Comparison of ENCODE assay signal across 8 cellular contexts in the genomic region with DNA sequence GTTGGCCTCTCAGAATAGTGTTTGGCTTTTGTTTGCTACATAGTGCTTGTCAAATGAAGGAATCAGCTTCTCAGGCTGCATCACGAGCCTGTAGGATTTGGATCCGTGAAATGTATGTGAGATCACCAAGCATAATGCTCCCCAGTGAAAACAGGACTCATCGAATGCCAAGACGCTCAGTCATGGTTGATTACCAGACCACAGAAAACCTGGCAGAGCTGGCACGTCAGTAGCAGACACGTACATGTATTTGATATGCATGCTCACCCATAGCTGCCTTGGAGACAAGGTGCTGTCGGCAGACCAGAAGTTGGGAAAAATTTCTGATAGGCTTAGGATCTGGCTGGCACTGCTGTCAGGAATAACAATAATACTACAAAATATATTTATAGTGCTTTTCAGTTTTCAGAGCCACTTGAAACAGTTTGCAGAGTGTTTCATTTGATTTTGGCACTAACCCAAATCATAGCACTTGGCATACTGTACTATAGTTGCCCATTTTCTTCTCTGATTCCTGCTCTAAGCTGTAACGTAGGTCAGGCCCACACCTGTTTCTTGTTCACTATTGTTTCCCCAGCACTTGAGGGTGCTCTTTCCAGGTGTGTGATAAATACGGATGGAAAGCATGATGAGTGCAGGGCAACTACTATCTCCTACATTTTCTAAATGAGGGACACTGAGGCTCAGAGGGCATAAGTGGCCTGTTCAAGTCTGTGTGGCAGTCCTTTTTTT.
A peak's percentile ranks its signal among the peaks of the same experiment; 100 is the strongest.
DNase-seq lines count a peak whose midpoint lies in the region; ATAC-seq and TF ChIP-seq lines count a peak whose summit lies in the region.
"Had no signal": no experiment of that assay in that cellular context is flagged by ENCODE, and none has a peak within 500 bp of the region (broad histone marks: within the 10 kb centered on the region; RNA-seq: fewer than 3 reads in every experiment).

No MANE protein-coding gene starts in this region.

- DNase-seq in HT1080 (ENCODE audit: low read depth): peak; percentile 98
- peak; percentile 77 for DNase-seq in Panc1 (ENCODE audit: low read depth, low spot score)
- peak; percentile 99 for DNase-seq in fibroblast of the aortic adventitia (ENCODE audit: low read depth)
- DNase-seq in thoracic aorta (ENCODE audit: low spot score): peak; percentile 63
- no peak for DNase-seq in AML-193 (lab: John Stamatoyannopoulos, UW)
- DNase-seq in Kasumi-1 (lab: John Stamatoyannopoulos, UW): no peak

- H3K4me3 ChIP-seq in Panc1 (ENCODE audit: low read depth in 2 of 2, low read length in 2 of 2): no peak overlapping the region
- H3K4me3 ChIP-seq in fibroblast of the aortic adventitia (ENCODE audit: low read depth, low read length): no peak overlapping the region
- H3K4me3 ChIP-seq in thoracic aorta: peak overlapping the region; percentile 10

- TF ChIP-seq CTCF in Panc1 (IDR thresholded peaks at IDR 0.05): no peak
- TF ChIP-seq CTCF in fibroblast of the aortic adventitia (IDR thresholded peaks at IDR 0.05; ENCODE audit: insufficient read depth, low read length): no peak
- no peak for TF ChIP-seq CTCF in thoracic aorta (IDR thresholded peaks at IDR 0.05)

- no TSS peak for BruUV-seq in Panc1 (replicated peaks; lab: Mats Ljungman, UMichigan)

- intact Hi-C loops in Panc1 (cut with micrococcal nuclease; ENCODE audit: unreplicated experiment): no loop called here

- POLR2A ChIA-PET in Panc1 (lab: Charles Lee): interaction anchor here (0.7 kb wide), 1 partner anchor 17 kb away, joined by 5 read pairs; no protein-coding TSS in a partner anchor

- H3K27ac ChIP-seq in Panc1 (ENCODE audit: low read length) (no peak overlapping the region), thoracic aorta (no peak overlapping the region)

- CTCF ChIA-PET in Panc1 (lab: Charles Lee): no interaction called here

- in situ Hi-C loops in Panc1 (cut with HindIII; ENCODE audit: low pct_unique_long_range_greater_than_20kb, low sequenced_read_pairs): no loop called here

- ATAC-seq in Panc1 (peak; percentile 78), thoracic aorta (ENCODE audit: insufficient number of reproducible peaks, low FRiP score, low read depth) (peak; percentile 73), HG03097 (IDR thresholded peaks at IDR 0.05; ENCODE audit: low FRiP score, unreplicated experiment) (no peak)
- ATAC-seq: activated CD4-positive, CD25-positive, alpha-beta regulatory T cell treated with anti-CD3 and anti-CD28 coated beads, Interleukin-2, amount 50 U/mL, for 24 hours had no signal

- H3K4me1 ChIP-seq in Panc1 (ENCODE audit: control insufficient read depth, insufficient read depth, low read length): peaks cover 7% of the 10 kb centered on the region
- peaks cover 3 to 37% of the 10 kb centered on the region in 2 donors for H3K4me1 ChIP-seq in thoracic aorta (ENCODE audit: control insufficient read depth in 1 of 2, low read depth in 2 of 2)

- no peaks in the 10 kb centered on the region for H3K9me3 ChIP-seq in Panc1 (ENCODE audit: control insufficient read depth, insufficient read depth, low read depth, low read length)
- H3K9me3 ChIP-seq in thoracic aorta: no peaks in the 10 kb centered on the region

- no peaks in the 10 kb centered on the region for H3K27me3 ChIP-seq in Panc1 (ENCODE audit: control insufficient read depth, insufficient read depth, low read length)
- H3K27me3 ChIP-seq in thoracic aorta (replicated peaks; ENCODE audit: insufficient read depth): no peaks in the 10 kb centered on the region

- H3K36me3 ChIP-seq in Panc1 (ENCODE audit: control insufficient read depth, insufficient read depth, low read length) (no peaks in the 10 kb centered on the region), thoracic aorta (peaks cover 4% of the 10 kb centered on the region)

Comparison
In these comparisons a context has a peak if more than half of its experiments do, and no peak if none do; other contexts are left out.
1. DNase-seq: peak in HT1080 (single experiment), Panc1 (single experiment), fibroblast of the aortic adventitia (single experiment) and thoracic aorta (single experiment); none in AML-193 (0 of 2) and Kasumi-1 (0 of 2).